In the genomic region with DNA sequence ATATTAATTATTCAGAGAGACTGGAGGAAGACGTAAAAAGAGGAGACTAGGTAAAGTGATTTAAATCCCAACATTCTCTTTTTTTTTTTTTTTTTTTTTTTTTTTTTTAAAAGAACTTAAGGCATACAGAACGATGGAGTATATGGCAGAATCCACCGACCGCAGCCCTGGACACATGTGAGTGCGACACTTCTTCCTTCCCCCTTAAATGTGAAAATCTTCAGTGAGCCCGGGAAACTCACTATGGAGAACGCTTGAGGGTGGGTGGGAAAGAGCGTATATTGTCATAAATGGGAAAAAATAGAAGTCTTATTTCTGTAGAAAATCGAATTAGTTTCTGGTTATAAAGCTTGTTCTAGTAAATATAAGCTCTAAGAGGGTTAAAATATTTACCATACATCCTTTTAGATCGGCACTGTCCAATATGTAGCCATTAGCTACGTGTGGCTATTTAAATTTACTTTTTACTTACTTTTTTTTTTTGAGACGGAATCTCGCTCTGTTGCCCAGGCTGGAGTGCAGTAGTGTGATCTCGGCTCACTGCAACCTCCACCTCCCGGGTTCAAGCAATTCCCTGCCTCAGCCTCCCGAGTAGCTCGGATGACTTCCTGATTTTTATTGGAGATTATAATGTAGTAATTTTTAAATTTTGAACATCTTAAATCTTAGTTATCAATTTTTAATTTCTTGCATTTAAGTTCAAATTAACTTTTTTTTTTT, we compare ENCODE assay signal across 8 cellular contexts. TPM values are rescaled to one million over a fixed set of nuclear protein-coding genes. Genes with fewer than 3 reads are reported as not detected.
A peak's percentile ranks its signal among the peaks of the same experiment; 100 is the strongest.
DNase-seq lines count a peak whose midpoint lies in the region; ATAC-seq and TF ChIP-seq lines count a peak whose summit lies in the region.

No MANE protein-coding gene starts in this region.

- H3K27me3 Mint-ChIP-seq in type B pancreatic cell, result no peaks in the 10 kb centered on the region

- H3K27me3 ChIP-seq in GM23248 (replicated peaks; ENCODE audit: insufficient read depth), result no peaks in the 10 kb centered on the region
- no peaks in the 10 kb centered on the region for H3K27me3 ChIP-seq in Peyer's patch
- H3K27me3 ChIP-seq in lung (ENCODE audit: control insufficient read depth, insufficient read depth), result no peaks in the 10 kb centered on the region

- H3K36me3 ChIP-seq in GM23248 (ENCODE audit: low read depth), result peaks cover 25% of the 10 kb centered on the region
- peaks cover 0 to 10% (median 0%) of the 10 kb centered on the region in 3 donors for H3K36me3 ChIP-seq in Peyer's patch
- peaks cover under 1 to 2% of the 10 kb centered on the region in 2 donors for H3K36me3 ChIP-seq in lung (ENCODE audit: control insufficient read depth in 2 of 2, insufficient read depth in 2 of 2, low read length in 2 of 2)

- TF ChIP-seq POLR2A in Peyer's patch (IDR thresholded peaks at IDR 0.05), result no peak

- H3K4me2 ChIP-seq in GM23248 (ENCODE audit: unreplicated experiment), result peak overlapping the region; percentile 91

- H2AFZ ChIP-seq in GM23248, result peak overlapping the region; percentile 92

- peaks cover 32% of the 10 kb centered on the region for H3K4me1 ChIP-seq in GM23248 (ENCODE audit: insufficient read depth)
- H3K4me1 ChIP-seq in Peyer's patch, result peaks cover 0 to 26% (median 3%) of the 10 kb centered on the region in 4 donors
- peaks cover 0 to 9% of the 10 kb centered on the region in 2 donors for H3K4me1 ChIP-seq in lung (ENCODE audit: control insufficient read depth in 2 of 2, insufficient read depth in 2 of 2, low read length in 2 of 2)

- in situ Hi-C loops in GM23248 (cut with MboI), result no loop called here

- TF ChIP-seq CTCF in C4-2B (conservative IDR thresholded peaks at IDR 0.05), result no peak
- TF ChIP-seq CTCF in Peyer's patch (IDR thresholded peaks at IDR 0.05), result no peak
- TF ChIP-seq CTCF in coronary artery (IDR thresholded peaks at IDR 0.05), result no peak
- no peak for TF ChIP-seq CTCF in lung (IDR thresholded peaks at IDR 0.05; ENCODE audit: control extremely low read depth, extremely low read depth)
- TF ChIP-seq CTCF in type B pancreatic cell (conservative IDR thresholded peaks at IDR 0.05), result no peak

- H3K9me3 ChIP-seq in GM23248 (ENCODE audit: low read depth) (no peaks in the 10 kb centered on the region), Peyer's patch (no peaks in the 10 kb centered on the region), lung (ENCODE audit: control insufficient read depth in 2 of 2, insufficient read depth in 1 of 2, low read length in 1 of 2) (no peaks in the 10 kb centered on the region)

- 2 to 4% methylated on average over 17 of the region's 17 CpGs for WGBS in GM23248 (ENCODE audit: low coverage in 1 of 2, low lambda C conversion rate in 2 of 2, missing lambda C conversion rate in 2 of 2), 2 experiments
- 11 to 13% methylated on average over 17 of the region's 17 CpGs for WGBS in lung, 2 donors

- peaks cover 15% of the 10 kb centered on the region for H3K4me1 Mint-ChIP-seq in type B pancreatic cell (ENCODE audit: unreplicated experiment)

- peak; percentile 68 for DNase-seq in GM23248
- peak in 1 of 3 donors; percentile 37 for DNase-seq in Peyer's patch
- DNase-seq in coronary artery (ENCODE audit: low spot score), result no peak
- no peak for DNase-seq in lung (ENCODE audit: low spot score)
- no peak for DNase-seq in type B pancreatic cell (ENCODE audit: extremely low spot score, unreplicated experiment)

- ATAC-seq in lung (ENCODE audit: insufficient read depth, low FRiP score) (no peak), GM19328 (IDR thresholded peaks at IDR 0.05; ENCODE audit: unreplicated experiment) (no peak), HG03135 (IDR thresholded peaks at IDR 0.05; ENCODE audit: unreplicated experiment) (no peak)

- peaks cover 59% of the 10 kb centered on the region for H3K79me2 ChIP-seq in GM23248 (ENCODE audit: insufficient read depth)

- no peaks in the 10 kb centered on the region for H3F3A ChIP-seq in GM23248 (ENCODE audit: insufficient read depth)

- H3K9ac ChIP-seq in GM23248, result peak overlapping the region; percentile 99

- H3K9me3 Mint-ChIP-seq in type B pancreatic cell, result peaks cover 4% of the 10 kb centered on the region

- H4K20me1 ChIP-seq in GM23248 (ENCODE audit: insufficient read depth), result no peaks in the 10 kb centered on the region; the same call in 1 of the 2 replicates

- peak overlapping the region; percentile 71 for H3K27ac Mint-ChIP-seq in type B pancreatic cell

- H3K9me2 ChIP-seq in GM23248 (ENCODE audit: insufficient read depth), result no peaks in the 10 kb centered on the region

- H3K27ac ChIP-seq in C4-2B (peak overlapping the region; percentile 87), GM23248 (peak overlapping the region; percentile 91), Peyer's patch (peak overlapping the region in 3 of 4 donors; percentile 89 to 94 (median 91)), coronary artery (peak overlapping the region; percentile 91 to 94), lung (ENCODE audit: low read depth in 1 of 2, low read length in 1 of 2) (peak overlapping the region in 1 of 2 donors; percentile 99)

- H3K4me3 ChIP-seq in GM23248 (peak overlapping the region; percentile 89), Peyer's patch (peak overlapping the region; percentile 87 to 98 (median 92)), coronary artery (peak overlapping the region; percentile 93), lung (peak overlapping the region; percentile 99)

- peaks cover 14% of the 10 kb centered on the region for H3K36me3 Mint-ChIP-seq in type B pancreatic cell

- peak overlapping the region; percentile 95 for H3K4me3 Mint-ChIP-seq in type B pancreatic cell

RNA-seq across cellular contexts. Expression of gene NMD3, which starts 0.9 kb away (rescaled TPM):
- 79.4 and 107 TPM in 2 replicates for total RNA-seq in GM23248 (2014; rRNA removed; shearing (Covaris generic))
- polyA plus RNA-seq in GM23248 (2016; fragmentation: Nextera tagmentation; extraction: Ambion mirVana) (49.5 and 51.1 TPM in 2 replicates), lung (10 to 100 TPM; 18.7 to 26.3 TPM)
- total RNA-seq in Peyer's patch (10 to 100 TPM; 22.9 to 36.5 (median 29.4) TPM), lung (10 to 100 TPM; 40.1 to 64.1 TPM), type B pancreatic cell (ENCODE audit: low replicate concordance) (53.9 and 64.0 TPM in 2 replicates)
